In genomic region chr10:78296794-78297193, GRCh38 we compare ENCODE assay signal across 18 cellular contexts.
A peak's percentile ranks its signal among the peaks of the same experiment; 100 is the strongest.
DNase-seq lines count a peak whose midpoint lies in the region; ATAC-seq and TF ChIP-seq lines count a peak whose summit lies in the region.
"Had no signal": no experiment of that assay in that cellular context is flagged by ENCODE, and none has a peak within 500 bp of the region (broad histone marks: within the 10 kb centered on the region; RNA-seq: fewer than 3 reads in every experiment).

No MANE protein-coding gene starts in this region.

- CTCF ChIA-PET in activated B cell treated with CpG ODN at 0.5 μM for 24 hours (lab: Charles Lee): no interaction called here
- CTCF ChIA-PET in CD8-positive, alpha-beta memory T cell (lab: Charles Lee): no interaction called here

- H3K9me3 ChIP-seq in CD8-positive, alpha-beta memory T cell (ENCODE audit: low read length): no peaks in the 10 kb centered on the region
- H3K9me3 ChIP-seq: SJSA1 had no signal

- no peaks in the 10 kb centered on the region for H3K27me3 ChIP-seq in CD8-positive, alpha-beta memory T cell (ENCODE audit: insufficient read depth, low read length, poor library complexity, severe bottlenecking)
- H3K27me3 ChIP-seq: BLaER1, SJSA1 had no signal

- no peaks in the 10 kb centered on the region for H3K9me3 Mint-ChIP-seq in activated B cell treated with CpG ODN at 0.5 μM for 24 hours
- H3K9me3 Mint-ChIP-seq in stimulated activated memory B cell treated with anti-CD40 and anti-IgM and Interleukin-4, amounts not matched to agents 10 μg/mL and 1 μg/mL and 100 μg/mL, for 72 hours: no peaks in the 10 kb centered on the region
- H3K9me3 Mint-ChIP-seq in CD8-positive, alpha-beta memory T cell: no peaks in the 10 kb centered on the region
- H3K9me3 Mint-ChIP-seq: H9 had no signal

- H3K36me3 ChIP-seq in CD8-positive, alpha-beta memory T cell (ENCODE audit: insufficient read depth, low read length): no peaks in the 10 kb centered on the region
- H3K36me3 ChIP-seq: BLaER1, SJSA1 had no signal

- no peaks in the 10 kb centered on the region for H3K27me3 Mint-ChIP-seq in activated B cell treated with CpG ODN at 0.5 μM for 24 hours
- no peaks in the 10 kb centered on the region for H3K27me3 Mint-ChIP-seq in stimulated activated memory B cell treated with anti-CD40 and anti-IgM and Interleukin-4, amounts not matched to agents 10 μg/mL and 1 μg/mL and 100 μg/mL, for 72 hours
- peaks cover 9 to 11% of the 10 kb centered on the region in 2 donors for H3K27me3 Mint-ChIP-seq in CD8-positive, alpha-beta memory T cell

- TF ChIP-seq CTCF in activated B cell treated with CpG ODN at 0.5 μM for 24 hours (IDR thresholded peaks at IDR 0.05): no peak

- no peak overlapping the region for H3K4me3 ChIP-seq in CD8-positive, alpha-beta memory T cell (ENCODE audit: low read length)
- H3K4me3 ChIP-seq: BLaER1, SJSA1 had no signal

- H3K27ac ChIP-seq in CD8-positive, alpha-beta memory T cell (ENCODE audit: low read depth, low read length): no peak overlapping the region
- H3K27ac ChIP-seq: 22Rv1, BLaER1, SJSA1 had no signal

- ATAC-seq in activated B cell treated with CpG ODN at 0.5 μM for 24 hours (ENCODE audit: low read depth) (peak; percentile 35), GM19452 (IDR thresholded peaks at IDR 0.05; ENCODE audit: unreplicated experiment) (no peak), HG02571 (IDR thresholded peaks at IDR 0.05; ENCODE audit: unreplicated experiment) (no peak)
- ATAC-seq in stimulated activated memory B cell treated with anti-CD40 and anti-IgM and Interleukin-4, amounts not matched to agents 10 μg/mL and 1 μg/mL and 100 μg/mL, for 72 hours: no peak

- POLR2A ChIA-PET in activated B cell treated with CpG ODN at 0.5 μM for 24 hours (lab: Charles Lee): no interaction called here
- POLR2A ChIA-PET in CD8-positive, alpha-beta memory T cell (lab: Charles Lee): no interaction called here

- H3K4me3 Mint-ChIP-seq in activated B cell treated with CpG ODN at 0.5 μM for 24 hours: no peak overlapping the region
- H3K4me3 Mint-ChIP-seq in stimulated activated memory B cell treated with anti-CD40 and anti-IgM and Interleukin-4, amounts not matched to agents 10 μg/mL and 1 μg/mL and 100 μg/mL, for 72 hours: no peak overlapping the region
- H3K4me3 Mint-ChIP-seq in CD8-positive, alpha-beta memory T cell: no peak overlapping the region
- H3K4me3 Mint-ChIP-seq: H9 had no signal

- H3K27ac Mint-ChIP-seq in activated B cell treated with CpG ODN at 0.5 μM for 24 hours: peak overlapping the region; percentile 7
- H3K27ac Mint-ChIP-seq in stimulated activated memory B cell treated with anti-CD40 and anti-IgM and Interleukin-4, amounts not matched to agents 10 μg/mL and 1 μg/mL and 100 μg/mL, for 72 hours: peak overlapping the region; percentile 83
- H3K27ac Mint-ChIP-seq in CD8-positive, alpha-beta memory T cell: no peak overlapping the region
- H3K27ac Mint-ChIP-seq: H9 had no signal

- no peaks in the 10 kb centered on the region for H3K36me3 Mint-ChIP-seq in activated B cell treated with CpG ODN at 0.5 μM for 24 hours (ENCODE audit: low read depth)
- H3K36me3 Mint-ChIP-seq in stimulated activated memory B cell treated with anti-CD40 and anti-IgM and Interleukin-4, amounts not matched to agents 10 μg/mL and 1 μg/mL and 100 μg/mL, for 72 hours: no peaks in the 10 kb centered on the region
- no peaks in the 10 kb centered on the region for H3K36me3 Mint-ChIP-seq in CD8-positive, alpha-beta memory T cell

- DNase-seq in NOMO-1 (lab: John Stamatoyannopoulos, UW; ENCODE audit: unreplicated experiment in 2 of 2) (peak; percentile 5 to 49), NOMO-1 treated with dmso at 0.1 percent for 144 hours (lab: John Stamatoyannopoulos, UW; ENCODE audit: unreplicated experiment) (no peak), NOMO-1 treated with DMSO at 0.1 percent for 48 hours (lab: John Stamatoyannopoulos, UW; ENCODE audit: unreplicated experiment) (peak; percentile 54), activated B cell treated with CpG ODN at 0.5 μM for 24 hours (no peak)
- no peak for DNase-seq in CD8-positive, alpha-beta memory T cell
- DNase-seq: DMS153, EL, H9, IMR-90, NCI-H1092 treated with DMSO at 0.1 percent for 48 hours, NCI-H1694, NCI-H748 treated with DMSO at 0.1 percent for 48 hours had no signal

- intact Hi-C loops in activated B cell treated with CpG ODN at 0.5 μM for 24 hours (cut with micrococcal nuclease): no loop called here

- peaks cover 54% of the 10 kb centered on the region for H3K4me1 Mint-ChIP-seq in activated B cell treated with CpG ODN at 0.5 μM for 24 hours
- peaks cover 52% of the 10 kb centered on the region for H3K4me1 Mint-ChIP-seq in stimulated activated memory B cell treated with anti-CD40 and anti-IgM and Interleukin-4, amounts not matched to agents 10 μg/mL and 1 μg/mL and 100 μg/mL, for 72 hours
- no peaks in the 10 kb centered on the region for H3K4me1 Mint-ChIP-seq in CD8-positive, alpha-beta memory T cell

- H3K4me1 ChIP-seq in CD8-positive, alpha-beta memory T cell (ENCODE audit: insufficient read depth, low read length): peaks cover 2% of the 10 kb centered on the region
- H3K4me1 ChIP-seq: SJSA1 had no signal

Comparison
In these comparisons a context has a peak if more than half of its experiments do, and no peak if none do; other contexts are left out.
1. DNase-seq: peak in NOMO-1 (2 of 2) and NOMO-1 treated with DMSO at 0.1 percent for 48 hours (single experiment); none in NOMO-1 treated with dmso at 0.1 percent for 144 hours (single experiment), activated B cell treated with CpG ODN at 0.5 μM for 24 hours (single experiment) and CD8-positive, alpha-beta memory T cell (0 of 5).
2. H3K27ac Mint-ChIP-seq: peak in activated B cell treated with CpG ODN at 0.5 μM for 24 hours (single experiment) and stimulated activated memory B cell treated with anti-CD40 and anti-IgM and Interleukin-4, amounts not matched to agents 10 μg/mL and 1 μg/mL and 100 μg/mL, for 72 hours (single experiment); none in CD8-positive, alpha-beta memory T cell (0 of 8).